15 cellular contexts compared by ENCODE assay signal in genomic region chr4:140955528-140956094, GRCh38.
"Had no signal": no experiment of that assay in that cellular context is flagged by ENCODE, and none has a peak within 500 bp of the region (broad histone marks: within the 10 kb centered on the region; RNA-seq: fewer than 3 reads in every experiment).

No MANE protein-coding gene starts in this region.

- ATAC-seq: activated T-helper 17 cell treated with anti-CD3 and anti-CD28 coated beads, Interleukin-2, amount 50 U/mL, for 72 hours; SK-N-SH treated with all-trans-retinoic acid at 6 μM for 48 hours; stimulated activated naive CD8-positive, alpha-beta T cell treated with anti-CD3 and anti-CD28 coated beads, Interleukin-15, Interleukin-2, amounts not matched to agents 100 U/mL and 50 U/mL, for 24 hours had no signal

- H3K4me3 ChIP-seq: lung, ovary, thoracic aorta had no signal

- H3K27me3 ChIP-seq: ovary had no signal

- DNase-seq: activated CD4-positive, alpha-beta T cell treated with anti-CD3 and anti-CD28 coated beads for 1 hour; activated CD4-positive, alpha-beta T cell treated with anti-CD3 and anti-CD28 coated beads, Interleukin-2, amount 50 U/mL, for 4 hours; activated naive CD4-positive, alpha-beta T cell treated with Interleukin-2 at 50 U/mL for 16 hours; foreskin melanocyte; head of caudate nucleus; ovary; small intestine; stimulated activated CD4-positive, alpha-beta T cell treated with anti-CD3 and anti-CD28 coated beads, Interleukin-4, amount 100 ng/mL, for 24 hours; stimulated activated naive CD8-positive, alpha-beta T cell treated with anti-CD3 and anti-CD28 coated beads, Interleukin-15, Interleukin-2, amounts not matched to agents 100 U/mL and 50 U/mL, for 24 hours; T-helper 1 cell; T1000 had no signal

- H3K36me3 ChIP-seq: ovary, thoracic aorta had no signal

- H3K9me3 ChIP-seq: ovary, thoracic aorta had no signal
